Comparison of ENCODE assay signal across 1 cellular context in genomic region chr17:76735006-76735405, GRCh38.
TF ChIP-seq lines count a peak whose summit lies in the region.

No MANE protein-coding gene starts in this region.

TF ChIP-seq in endothelial cell of umbilical vein, 7 proteins besides CTCF, POLR2A, EP300 and RAD21:
- TF ChIP-seq POLR2AphosphoS5 (IDR thresholded peaks at IDR 0.05; ENCODE audit: insufficient read depth, low read depth, low read length) (no peak), FOS (IDR thresholded peaks at IDR 0.05; ENCODE audit: borderline replicate concordance, insufficient read depth, low read length) (no peak)
